20 cellular contexts compared by ENCODE assay signal in the genomic region with DNA sequence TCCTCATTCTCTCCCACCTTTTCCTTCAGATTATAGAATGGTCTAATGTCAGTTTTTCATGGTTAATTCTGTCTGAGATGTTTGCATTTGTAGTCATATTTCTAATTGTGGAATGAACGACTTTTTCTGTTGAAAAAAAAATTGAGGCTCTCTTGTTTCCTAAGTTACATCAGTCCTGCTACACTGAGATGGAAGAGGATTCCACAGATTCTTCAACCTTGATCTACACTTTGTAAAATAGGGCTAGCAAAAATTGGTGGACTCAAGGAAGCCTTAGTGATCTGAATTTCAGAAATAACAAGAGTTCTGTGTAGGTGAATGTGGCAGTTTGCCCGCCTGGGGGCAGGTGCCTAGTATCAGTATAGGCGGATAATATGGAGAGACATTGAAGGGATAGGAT. TPM values are rescaled to one million over a fixed set of nuclear protein-coding genes. Genes with fewer than 3 reads are reported as not detected.
DNase-seq lines count a peak whose midpoint lies in the region; ATAC-seq and TF ChIP-seq lines count a peak whose summit lies in the region.
"Had no signal": no experiment of that assay in that cellular context is flagged by ENCODE, and none has a peak within 500 bp of the region (broad histone marks: within the 10 kb centered on the region; RNA-seq: fewer than 3 reads in every experiment).

No MANE protein-coding gene starts in this region.

- peaks cover 49% of the 10 kb centered on the region for H3K36me3 Mint-ChIP-seq in CD4-positive, alpha-beta T cell (ENCODE audit: low read depth)
- peaks cover 12% of the 10 kb centered on the region for H3K36me3 Mint-ChIP-seq in IgD-negative memory B cell
- H3K36me3 Mint-ChIP-seq in effector memory CD8-positive, alpha-beta T cell (ENCODE audit: insufficient read depth) = peaks cover 4% of the 10 kb centered on the region

- no peak overlapping the region for H3K4me2 ChIP-seq in osteoblast (ENCODE audit: insufficient read depth, low read length)
- H3K4me2 ChIP-seq: GM23338 had no signal

- peak overlapping the region; percentile 1 for H3K27ac Mint-ChIP-seq in CD4-positive, alpha-beta T cell
- peak overlapping the region in 2 of 3 donors; percentile 2 to 21 for H3K27ac Mint-ChIP-seq in IgD-negative memory B cell
- H3K27ac Mint-ChIP-seq in effector memory CD8-positive, alpha-beta T cell = peak overlapping the region; percentile 10 to 33
- H3K27ac Mint-ChIP-seq: GM23338 had no signal

- H3K4me3 ChIP-seq in osteoblast (ENCODE audit: insufficient read depth, low read length) = no peak overlapping the region
- H3K4me3 ChIP-seq: GM23338, MG63 had no signal

- H3K27me3 Mint-ChIP-seq in CD4-positive, alpha-beta T cell = no peaks in the 10 kb centered on the region
- no peaks in the 10 kb centered on the region for H3K27me3 Mint-ChIP-seq in IgD-negative memory B cell
- no peaks in the 10 kb centered on the region for H3K27me3 Mint-ChIP-seq in effector memory CD8-positive, alpha-beta T cell

- no peak for ATAC-seq in CD4-positive, alpha-beta T cell (ENCODE audit: poor library complexity)
- ATAC-seq in effector memory CD8-positive, alpha-beta T cell (replicated peaks) = no peak
- ATAC-seq in HG03196 (IDR thresholded peaks at IDR 0.05; ENCODE audit: unreplicated experiment) = no peak
- ATAC-seq: GM23338, HCT116, PC-3 had no signal

- no peaks in the 10 kb centered on the region for H3K9me3 ChIP-seq in CD4-positive, alpha-beta T cell (ENCODE audit: control insufficient read depth, low read length)
- H3K9me3 ChIP-seq in osteoblast (ENCODE audit: low read depth, low read length) = no peaks in the 10 kb centered on the region
- H3K9me3 ChIP-seq: MG63 had no signal

- H3K27ac ChIP-seq in CD4-positive, alpha-beta T cell (ENCODE audit: low read depth, low read length) = no peak overlapping the region
- no peak overlapping the region for H3K27ac ChIP-seq in osteoblast (ENCODE audit: low read depth, low read length)
- H3K27ac ChIP-seq: RWPE1 had no signal

- H3K27me3 ChIP-seq in CD4-positive, alpha-beta T cell (ENCODE audit: control insufficient read depth, insufficient read depth, low read length) = no peaks in the 10 kb centered on the region
- no peaks in the 10 kb centered on the region for H3K27me3 ChIP-seq in osteoblast (ENCODE audit: insufficient read depth, low read length)
- H3K27me3 ChIP-seq: MG63 had no signal

- no peaks in the 10 kb centered on the region for H3K9me3 Mint-ChIP-seq in CD4-positive, alpha-beta T cell
- H3K9me3 Mint-ChIP-seq in IgD-negative memory B cell = peaks cover 0 to 1% (median 0%) of the 10 kb centered on the region in 3 donors
- no peaks in the 10 kb centered on the region for H3K9me3 Mint-ChIP-seq in effector memory CD8-positive, alpha-beta T cell

- H3K4me1 ChIP-seq in osteoblast (ENCODE audit: insufficient read depth, low read length) = peaks cover 5% of the 10 kb centered on the region

- DNase-seq in CD4-positive, alpha-beta T cell = no peak
- DNase-seq in effector memory CD8-positive, alpha-beta T cell = no peak
- DNase-seq in osteoblast (ENCODE audit: insufficient read length, low spot score, missing footprints) = peak; percentile 58
- DNase-seq in dermis blood vessel endothelial cell = no peak
- DNase-seq in T-helper 1 cell = no peak
- DNase-seq: C1 segment of cervical spinal cord, Karpas-422, MG63, NCI-H1092, NCI-H1436 treated with DMSO at 0.1 percent for 48 hours, NCI-H2029, NCI-H2171, NCI-H526, PC-3, SIG-M5 had no signal

- intact Hi-C loops in CD4-positive, alpha-beta T cell (cut with DNase I, micrococcal nuclease) = no loop called here

- CTCF ChIA-PET in CD4-positive, alpha-beta T cell (lab: Charles Lee) = no interaction called here

- H2AFZ ChIP-seq in osteoblast (ENCODE audit: low read length) = no peak overlapping the region
- H2AFZ ChIP-seq: GM23338 had no signal

- no peak overlapping the region for H3K4me3 Mint-ChIP-seq in CD4-positive, alpha-beta T cell
- H3K4me3 Mint-ChIP-seq in IgD-negative memory B cell = no peak overlapping the region
- H3K4me3 Mint-ChIP-seq in effector memory CD8-positive, alpha-beta T cell = no peak overlapping the region
- H3K4me3 Mint-ChIP-seq: GM23338 had no signal

- TF ChIP-seq CTCF in CD4-positive, alpha-beta T cell (IDR thresholded peaks at IDR 0.05) = no peak
- no peak for TF ChIP-seq CTCF in osteoblast (IDR thresholded peaks at IDR 0.05; ENCODE audit: extremely low read depth, low read depth, low read length)

- peaks cover 9% of the 10 kb centered on the region for H3K36me3 ChIP-seq in osteoblast (ENCODE audit: insufficient read depth, low read length)

- H3K79me2 ChIP-seq in osteoblast (ENCODE audit: insufficient read depth, low read length) = peaks cover 86% of the 10 kb centered on the region

- H4K20me1 ChIP-seq in osteoblast (ENCODE audit: insufficient read depth, low read length) = peaks cover 61% of the 10 kb centered on the region

- POLR2A ChIA-PET in CD4-positive, alpha-beta T cell (lab: Charles Lee) = no interaction called here

- H3K4me1 Mint-ChIP-seq in CD4-positive, alpha-beta T cell (ENCODE audit: low read depth) = peaks cover 70% of the 10 kb centered on the region
- H3K4me1 Mint-ChIP-seq in IgD-negative memory B cell = peaks cover 31 to 49% (median 35%) of the 10 kb centered on the region in 3 donors
- H3K4me1 Mint-ChIP-seq in effector memory CD8-positive, alpha-beta T cell (ENCODE audit: low read depth in 2 of 2) = peaks cover 32 to 64% of the 10 kb centered on the region in 2 donors

RNA-seq across cellular contexts. Expression of gene ERBIN, which starts 51.9 kb away (rescaled TPM):
- 10 to 100 TPM; 94.7 to 96.9 TPM for total RNA-seq in CD4-positive, alpha-beta T cell
- polyA plus RNA-seq in IgD-negative memory B cell = 44.6 TPM
- total RNA-seq in osteoblast (189 and 199 TPM in 2 replicates), dermis blood vessel endothelial cell (63.0 and 71.6 TPM in 2 replicates)
